In the genomic region with DNA sequence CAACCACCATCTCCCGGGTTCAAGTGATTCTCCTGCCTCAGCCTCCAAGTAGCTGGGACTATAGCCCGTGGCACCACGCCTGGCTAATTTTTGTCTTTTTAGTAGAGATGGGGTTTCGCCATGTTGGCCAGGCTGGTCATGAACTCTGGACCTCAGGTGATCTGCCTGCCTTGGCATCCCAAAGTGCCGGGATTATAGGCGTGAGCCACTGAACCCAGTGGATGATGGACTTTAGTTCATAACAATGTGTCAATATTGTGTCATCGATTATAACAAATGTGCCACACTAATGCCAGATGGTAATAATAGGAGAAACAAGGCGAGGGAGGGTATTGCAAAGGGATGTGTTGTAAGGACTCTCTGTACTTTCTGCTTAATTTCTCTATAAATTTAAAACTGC, we compare ENCODE assay signal across 25 cellular contexts.
DNase-seq lines count a peak whose midpoint lies in the region; ATAC-seq, FAIRE-seq and TF ChIP-seq lines count a peak whose summit lies in the region.
"Had no signal": no experiment of that assay in that cellular context is flagged by ENCODE, and none has a peak within 500 bp of the region (broad histone marks: within the 10 kb centered on the region; RNA-seq: fewer than 3 reads in every experiment).

No MANE protein-coding gene starts in this region.

- intact Hi-C loops in HepG2 (cut with micrococcal nuclease; ENCODE audit: unreplicated experiment) = no loop called here

- TF ChIP-seq RAD21 in liver (IDR thresholded peaks at IDR 0.05) (peak; percentile 55 to 66), HepG2 (CRISPR knock-in tag; IDR thresholded peaks at IDR 0.05) (no peak)

- no TSS peak for BruUV-seq in HepG2 (replicated peaks; lab: Mats Ljungman, UMichigan)

- DNase-seq in HepG2 (ENCODE audit: low spot score) (no peak), left lobe of liver (ENCODE audit: low spot score) (peak; percentile 88), small intestine (peak; percentile 73), trophoblast cell (no peak), osteocyte (ENCODE audit: extremely low spot score, unreplicated experiment) (no peak)
- DNase-seq: 8988T; ACHN; AML-193; BE2C; CD4-positive, alpha-beta T cell; CD8-positive, alpha-beta memory T cell; DMS 273 treated with DMSO at 0.1 percent for 48 hours; DMS79; EL; GDM1; H9 had no signal

- H3K4me1 ChIP-seq in liver (ENCODE audit: control insufficient read depth in 4 of 4, insufficient read depth in 4 of 4, low read length in 3 of 4) = peaks cover 7 to 31% (median 23%) of the 10 kb centered on the region in 4 donors
- H3K4me1 ChIP-seq in HepG2 (ENCODE audit: insufficient read depth, low read length) = no peaks in the 10 kb centered on the region
- no peaks in the 10 kb centered on the region for H3K4me1 ChIP-seq in small intestine (ENCODE audit: control insufficient read depth in 2 of 2, insufficient read depth in 1 of 2, low read depth in 1 of 2, low read length in 1 of 2)
- H3K4me1 ChIP-seq in trophoblast cell (ENCODE audit: control insufficient read depth in 1 of 2, insufficient read depth in 2 of 2, low read length in 2 of 2) = no peaks in the 10 kb centered on the region
- H3K4me1 ChIP-seq: A549; BE2C; BLaER1 treated with 17β-estradiol and CSF1 and Interleukin-3, amounts not matched to agents 10 nM and 100 nM had no signal

- H3K79me2 ChIP-seq in HepG2 (ENCODE audit: insufficient read depth, low read length) (no peaks in the 10 kb centered on the region), trophoblast cell (ENCODE audit: control insufficient read depth, insufficient read depth, low read length, poor library complexity) (no peaks in the 10 kb centered on the region)

- H3K4me2 ChIP-seq in HepG2 (ENCODE audit: low read depth, low read length) = no peak overlapping the region
- H3K4me2 ChIP-seq in trophoblast cell (ENCODE audit: low read length) = no peak overlapping the region
- H3K4me2 ChIP-seq: A549; BLaER1 treated with 17β-estradiol and CSF1 and Interleukin-3, amounts not matched to agents 10 nM and 100 nM; GM23338 had no signal

- H4K12ac ChIP-seq in trophoblast cell (ENCODE audit: low read depth, low read length) = no peak overlapping the region

- no peak overlapping the region for H4K8ac ChIP-seq in trophoblast cell (ENCODE audit: low read depth, low read length)

- no peaks in the 10 kb centered on the region for H3K27me3 ChIP-seq in liver (ENCODE audit: control insufficient read depth in 4 of 4, insufficient read depth in 4 of 4, low read length in 3 of 4)
- H3K27me3 ChIP-seq in HepG2 (ENCODE audit: control insufficient read depth in 1 of 2, insufficient read depth in 2 of 2, low read length in 2 of 2) = peaks cover 2 to 3% of the 10 kb centered on the region in 2 experiments; a peak in 1 of 5 replicates
- no peaks in the 10 kb centered on the region for H3K27me3 ChIP-seq in small intestine (ENCODE audit: control insufficient read depth in 2 of 2, insufficient read depth in 2 of 2, low read length in 2 of 2)
- H3K27me3 ChIP-seq in trophoblast cell (ENCODE audit: insufficient read depth, low read length) = no peaks in the 10 kb centered on the region
- H3K27me3 ChIP-seq: BE2C; BLaER1 treated with 17β-estradiol and CSF1 and Interleukin-3, amounts not matched to agents 10 nM and 100 nM had no signal

- H3K9me3 Mint-ChIP-seq in osteocyte (ENCODE audit: unreplicated experiment) = no peaks in the 10 kb centered on the region
- H3K9me3 Mint-ChIP-seq: CD4-positive, alpha-beta T cell had no signal

- no peak overlapping the region for H2BK12ac ChIP-seq in trophoblast cell (ENCODE audit: low read length)

- H3K9ac ChIP-seq in liver (ENCODE audit: low read depth in 1 of 2, low read length in 2 of 2) = no peak overlapping the region
- no peak overlapping the region for H3K9ac ChIP-seq in HepG2 (ENCODE audit: insufficient read depth, low read depth, low read length)
- H3K9ac ChIP-seq in trophoblast cell (ENCODE audit: low read length) = no peak overlapping the region
- H3K9ac ChIP-seq: BLaER1 treated with 17β-estradiol and CSF1 and Interleukin-3, amounts not matched to agents 10 nM and 100 nM had no signal

- no peak overlapping the region for H3K23ac ChIP-seq in trophoblast cell (ENCODE audit: low read length)

- H4K91ac ChIP-seq in trophoblast cell (ENCODE audit: low read depth, low read length) = no peak overlapping the region

- H3K4me3 ChIP-seq in liver (ENCODE audit: low read depth in 1 of 3, low read length in 3 of 3) = no peak overlapping the region
- no peak overlapping the region for H3K4me3 ChIP-seq in HepG2 (replicated peaks in 1 of 3; ENCODE audit: insufficient read depth in 1 of 3, low read depth in 2 of 3, low read length in 3 of 3)
- H3K4me3 ChIP-seq in small intestine (ENCODE audit: low read depth in 1 of 2, low read length in 2 of 2) = no peak overlapping the region
- no peak overlapping the region for H3K4me3 ChIP-seq in trophoblast cell (ENCODE audit: low read depth, low read length)
- H3K4me3 ChIP-seq: A549; BLaER1 treated with 17β-estradiol and CSF1 and Interleukin-3, amounts not matched to agents 10 nM and 100 nM; GM12878; GM23338 had no signal

- H3K27me3 Mint-ChIP-seq in osteocyte (ENCODE audit: unreplicated experiment) = peaks cover 62% of the 10 kb centered on the region

- in situ Hi-C loops in HepG2 (cut with HindIII; ENCODE audit: extremely low pct_ligation_motif_present, low pct_unique_long_range_greater_than_20kb) = no loop called here

- H3K27ac Mint-ChIP-seq in osteocyte (ENCODE audit: unreplicated experiment) = no peak overlapping the region
- H3K27ac Mint-ChIP-seq: CD14-positive monocyte; CD4-positive, alpha-beta T cell; CD8-positive, alpha-beta memory T cell; GM23338; H9 had no signal

- H3K4me1 Mint-ChIP-seq in osteocyte (ENCODE audit: unreplicated experiment) = peaks cover 8% of the 10 kb centered on the region
- H3K4me1 Mint-ChIP-seq: CD14-positive monocyte; CD8-positive, alpha-beta memory T cell had no signal

- no peak overlapping the region for H3K14ac ChIP-seq in trophoblast cell (ENCODE audit: low read length)

- no peak overlapping the region for H2BK5ac ChIP-seq in trophoblast cell (ENCODE audit: low read depth, low read length, poor library complexity)

- TF ChIP-seq EP300 in HepG2 (IDR thresholded peaks at IDR 0.05; ENCODE audit: low read depth in 2 of 2, low read length in 2 of 2) (no peak), HepG2 (CRISPR knock-in tag; IDR thresholded peaks at IDR 0.05; ENCODE audit: borderline replicate concordance) (no peak)

- CTCF ChIA-PET in HepG2 (lab: Yijun Ruan, JAX; ENCODE audit: low intra/inter-chr PET ratio, low total read pairs) = no interaction called here

- no peaks in the 10 kb centered on the region for H3K36me3 ChIP-seq in liver (ENCODE audit: control insufficient read depth in 4 of 4, insufficient read depth in 3 of 4, low read depth in 1 of 4, low read length in 3 of 4)
- no peaks in the 10 kb centered on the region for H3K36me3 ChIP-seq in HepG2 (replicated peaks in 1 of 2; ENCODE audit: control insufficient read depth in 1 of 2, insufficient read depth in 2 of 2, low read length in 2 of 2)
- no peaks in the 10 kb centered on the region for H3K36me3 ChIP-seq in small intestine (ENCODE audit: control insufficient read depth in 2 of 2, insufficient read depth in 2 of 2, low read length in 2 of 2)
- H3K36me3 ChIP-seq in trophoblast cell (ENCODE audit: control insufficient read depth in 1 of 2, insufficient read depth in 2 of 2, low read length in 2 of 2) = no peaks in the 10 kb centered on the region
- H3K36me3 ChIP-seq: BE2C; BLaER1 treated with 17β-estradiol and CSF1 and Interleukin-3, amounts not matched to agents 10 nM and 100 nM had no signal

- no peaks in the 10 kb centered on the region for H3K9me3 ChIP-seq in liver (ENCODE audit: control insufficient read depth in 4 of 4, low read length in 3 of 4)
- H3K9me3 ChIP-seq in HepG2 (ENCODE audit: low read length) = no peaks in the 10 kb centered on the region
- H3K9me3 ChIP-seq in small intestine (ENCODE audit: control insufficient read depth, low read depth) = no peaks in the 10 kb centered on the region
- no peaks in the 10 kb centered on the region for H3K9me3 ChIP-seq in trophoblast cell (ENCODE audit: insufficient read depth, low read depth, low read length)
- H3K9me3 ChIP-seq: A549, BE2C had no signal

- POLR2A ChIA-PET in HepG2 (lab: Yijun Ruan, JAX) = no interaction called here

- 32% methylated on average over 8 of the region's 8 CpGs for WGBS in liver
- 36% methylated on average over 6 of the region's 8 CpGs for WGBS in HepG2 (ENCODE audit: low lambda C conversion rate)
- WGBS in small intestine, 3 donors = 51 to 80% (median 62%) methylated on average over 8 of the region's 8 CpGs
- WGBS in trophoblast cell (ENCODE audit: extremely low coverage, insufficient coverage, insufficient read length) = no CpG with 5 or more reads among the region's 8 CpGs

- H3K4me3 Mint-ChIP-seq in osteocyte (ENCODE audit: unreplicated experiment) = no peak overlapping the region
- H3K4me3 Mint-ChIP-seq: CD14-positive monocyte; CD4-positive, alpha-beta T cell; CD8-positive, alpha-beta memory T cell; GM23338; H9 had no signal

- H2AFZ ChIP-seq in HepG2 (ENCODE audit: low read length) (no peak overlapping the region), trophoblast cell (ENCODE audit: insufficient read depth, low read length, poor library complexity) (no peak overlapping the region)
- H2AFZ ChIP-seq: GM23338 had no signal

- H3K79me1 ChIP-seq in trophoblast cell (ENCODE audit: low read length) = no peaks in the 10 kb centered on the region

- TF ChIP-seq CTCF in liver (IDR thresholded peaks at IDR 0.05; ENCODE audit: low read depth, low read length, missing input control) (peak; percentile 22), HepG2 (CRISPR knock-in tag; IDR thresholded peaks at IDR 0.05) (no peak), osteocyte (IDR thresholded peaks at IDR 0.05) (no peak)

- no peak for ATAC-seq in HepG2
- peak; percentile 79 for ATAC-seq in left lobe of liver
- ATAC-seq: A549, GM12878, GM23338, HCT116 had no signal

- FAIRE-seq in HepG2 (lab: Jason Lieb, UNC) (no peak), small intestine (lab: Jason Lieb, UNC) (no peak)
- FAIRE-seq: A549, D721Med, GM12878, GM19239 had no signal

- no peaks in the 10 kb centered on the region for H3K36me3 Mint-ChIP-seq in osteocyte (ENCODE audit: unreplicated experiment)
- H3K36me3 Mint-ChIP-seq: CD14-positive monocyte; CD8-positive, alpha-beta memory T cell had no signal

- no peak overlapping the region for H3K4ac ChIP-seq in trophoblast cell (ENCODE audit: low read depth, low read length)

- H3K18ac ChIP-seq in trophoblast cell (ENCODE audit: low read length) = no peak overlapping the region

- no peak overlapping the region for H2BK120ac ChIP-seq in trophoblast cell (ENCODE audit: insufficient read depth, low read length, poor library complexity)

- no peak for TF ChIP-seq POLR2A in HepG2 (IDR thresholded peaks at IDR 0.05; ENCODE audit: insufficient read depth in 1 of 2, low read depth in 2 of 2, low read length in 2 of 2)

- H4K20me1 ChIP-seq in HepG2 (ENCODE audit: insufficient read depth, low read length) = no peaks in the 10 kb centered on the region
- H4K20me1 ChIP-seq: BLaER1 treated with 17β-estradiol and CSF1 and Interleukin-3, amounts not matched to agents 10 nM and 100 nM had no signal

- H3K27ac ChIP-seq in liver (ENCODE audit: low read depth in 1 of 2, low read length in 2 of 2) = no peak overlapping the region
- H3K27ac ChIP-seq in HepG2 (ENCODE audit: extremely low read length, insufficient read depth, low read length) = no peak overlapping the region
- no peak overlapping the region for H3K27ac ChIP-seq in small intestine (ENCODE audit: low read depth in 1 of 2, low read length in 1 of 2)
- no peak overlapping the region for H3K27ac ChIP-seq in trophoblast cell (ENCODE audit: low read depth, low read length)
- H3K27ac ChIP-seq: A549; BLaER1 treated with 17β-estradiol and CSF1 and Interleukin-3, amounts not matched to agents 10 nM and 100 nM had no signal

- no peak overlapping the region for H2AK5ac ChIP-seq in trophoblast cell (ENCODE audit: low read length)

Comparison
In these comparisons a context has a peak if more than half of its experiments do, and no peak if none do; other contexts are left out.
1. DNase-seq: peak in left lobe of liver (single experiment) and small intestine (single experiment); none in HepG2 (single experiment), trophoblast cell (0 of 2) and osteocyte (single experiment).